ENCODE assay signal across 8 cellular contexts in genomic region chr9:97861148-97861475, GRCh38. TPM values are rescaled to one million over a fixed set of nuclear protein-coding genes. Genes with fewer than 3 reads are reported as not detected.
"Had no signal": no experiment of that assay in that cellular context is flagged by ENCODE, and none has a peak within 500 bp of the region (broad histone marks: within the 10 kb centered on the region; RNA-seq: fewer than 3 reads in every experiment).

No MANE protein-coding gene starts in this region.

- H3K4me3 Mint-ChIP-seq: GM23338 had no signal

- H3K4me2 ChIP-seq: GM23338 had no signal

- FAIRE-seq: HTR-8/SVneo, K562 had no signal

- H3K4me1 ChIP-seq: HAP-1 had no signal

- H3K36me3 ChIP-seq: HAP-1 had no signal

- H2AFZ ChIP-seq: GM23338 had no signal

- H3K4me3 ChIP-seq: GM23338, HAP-1, K562 had no signal

- DNase-seq: H7, IMR-90 had no signal

- H3K27ac Mint-ChIP-seq: GM23338 had no signal

RNA-seq across cellular contexts. Expression of gene FOXE1, which starts 8.1 kb away (rescaled TPM):
- total RNA-seq: H4, HT-29, K562 had no signal
- polyA plus RNA-seq: GM23338, K562 had no signal
